ENCODE assay signal across 1 cellular context in genomic region chr6:35264550-35265274, GRCh38.
TF ChIP-seq lines count a peak whose summit lies in the region.

No MANE protein-coding gene starts in this region.

TF ChIP-seq in K562, 482 proteins besides CTCF, POLR2A, EP300 and RAD21:
- TF ChIP-seq PBX2 (CRISPR knock-in tag; IDR thresholded peaks at IDR 0.05; ENCODE audit: low read depth) (no peak), PBX2 (tag; conservative IDR thresholded peaks at IDR 0.05; ENCODE audit: low read depth) (no peak), BRD4 (IDR thresholded peaks at IDR 0.05) (no peak), ZNF398 (CRISPR knock-in tag; IDR thresholded peaks at IDR 0.05) (no peak), THAP12 (CRISPR knock-in tag; IDR thresholded peaks at IDR 0.05) (no peak), ZC3H4 (CRISPR knock-in tag; IDR thresholded peaks at IDR 0.05; ENCODE audit: borderline replicate concordance) (no peak), ATF1 (CRISPR knock-in tag; IDR thresholded peaks at IDR 0.05) (no peak), ATF1 (tag; IDR thresholded peaks at IDR 0.05) (no peak), HMBOX1 (IDR thresholded peaks at IDR 0.05) (peak; percentile 14; the same call in 1 of the 2 replicates), CBX2 (IDR thresholded peaks at IDR 0.05; ENCODE audit: insufficient read depth, low read length, poor library complexity, severe bottlenecking) (no peak)
